ENCODE assay signal across 14 cellular contexts in the genomic region with DNA sequence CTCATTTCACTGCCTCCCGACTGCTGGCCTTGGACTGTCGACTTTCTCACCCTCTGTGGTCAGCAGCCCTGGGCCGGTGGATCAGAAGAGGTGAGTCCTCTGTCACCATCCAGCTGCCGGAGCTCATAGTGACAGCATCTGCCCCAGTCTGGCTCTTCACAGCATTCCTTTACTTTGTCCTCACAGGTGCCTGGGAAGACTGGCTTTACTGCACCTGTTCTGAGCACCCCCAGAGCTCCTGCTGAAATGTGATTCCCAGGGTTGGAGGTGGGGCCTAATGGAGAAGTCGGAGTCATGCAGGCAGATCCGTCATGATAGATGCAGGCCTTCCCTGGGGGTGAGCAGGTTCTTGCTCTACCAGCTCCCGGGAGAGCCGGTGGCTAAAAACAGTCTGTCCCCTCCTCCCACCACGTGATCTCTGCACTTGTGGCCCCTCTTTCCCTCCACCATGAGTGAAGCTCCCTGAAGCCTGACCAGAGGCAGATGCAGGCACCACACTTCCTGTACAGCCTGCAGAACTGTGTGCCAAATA.
DNase-seq lines count a peak whose midpoint lies in the region; ATAC-seq, FAIRE-seq and TF ChIP-seq lines count a peak whose summit lies in the region.
"Had no signal": no experiment of that assay in that cellular context is flagged by ENCODE, and none has a peak within 500 bp of the region (broad histone marks: within the 10 kb centered on the region; RNA-seq: fewer than 3 reads in every experiment).

No MANE protein-coding gene starts in this region.

- ATAC-seq in Right ventricle myocardium superior (ENCODE audit: poor library complexity) = peak; percentile 21
- ATAC-seq in Right ventricle myocardium inferior = no peak

- H3K36me3 ChIP-seq in OCI-LY7 (ENCODE audit: insufficient read depth, low read length) (peaks cover 31% of the 10 kb centered on the region), thyroid gland (no peaks in the 10 kb centered on the region), uterus (no peaks in the 10 kb centered on the region)

- H2AFZ ChIP-seq in OCI-LY7 (ENCODE audit: low read length) = peak overlapping the region; percentile 0; the same call in 1 of the 2 replicates

- TF ChIP-seq POLR2A in thyroid gland (IDR thresholded peaks at IDR 0.05) = peak in 1 of 2 donors; percentile 16
- no peak for TF ChIP-seq POLR2A in uterus (IDR thresholded peaks at IDR 0.05)

- H3K9me3 ChIP-seq in OCI-LY7 (ENCODE audit: low read length) (no peaks in the 10 kb centered on the region), thyroid gland (no peaks in the 10 kb centered on the region), uterus (no peaks in the 10 kb centered on the region)
- H3K9me3 ChIP-seq: gastrocnemius medialis, thoracic aorta had no signal

- H3K27me3 ChIP-seq in thyroid gland (no peaks in the 10 kb centered on the region), uterus (no peaks in the 10 kb centered on the region)
- H3K27me3 ChIP-seq: gastrocnemius medialis had no signal

- CTCF ChIA-PET in OCI-LY7 (lab: Charles Lee; ENCODE audit: unreplicated experiment) = interaction anchor here (0.6 to 1.6 kb wide), 4 partner anchors 10 to 176 kb away, joined by 3 to 4 read pairs (median 4); no protein-coding TSS in a partner anchor

- POLR2A ChIA-PET in OCI-LY7 (lab: Charles Lee) = interaction anchor here (0.7 to 2.7 kb wide), 12 partner anchors 9 to 205 kb away, joined by 3 to 15 read pairs (median 4); no protein-coding TSS in a partner anchor

- WGBS in thyroid gland, 2 donors = 40 to 52% methylated on average over 9 of the region's 9 CpGs

- DNase-seq in Right ventricle myocardium superior = no peak
- DNase-seq in Right ventricle myocardium inferior (ENCODE audit: missing footprints) = no peak
- DNase-seq in OCI-LY7 (ENCODE audit: low spot score) = peak; percentile 91
- DNase-seq in left kidney (ENCODE audit: low read depth, low spot score) = peak; percentile 93
- peak; percentile 80 to 81 for DNase-seq in thyroid gland
- DNase-seq in HTR-8/SVneo (ENCODE audit: insufficient read length, low spot score) = no peak
- DNase-seq in 8988T = no peak
- DNase-seq in uterus = no peak
- DNase-seq: ACHN, gastrocnemius medialis, NCI-H1048, T-helper 9 cell had no signal

- H3K9me2 ChIP-seq in OCI-LY7 (ENCODE audit: insufficient read depth, low read length) = no peaks in the 10 kb centered on the region

- TF ChIP-seq CTCF in OCI-LY7 (conservative IDR thresholded peaks at IDR 0.05; ENCODE audit: low read length) (no peak), thyroid gland (IDR thresholded peaks at IDR 0.05) (no peak), uterus (IDR thresholded peaks at IDR 0.05) (no peak)

- peak overlapping the region; percentile 96 for H3K27ac ChIP-seq in OCI-LY7 (ENCODE audit: low read depth, low read length, poor library complexity, severe bottlenecking)
- H3K27ac ChIP-seq in thyroid gland = peak overlapping the region in 2 of 3 donors; percentile 48 to 49
- H3K27ac ChIP-seq in uterus = no peak overlapping the region
- H3K27ac ChIP-seq: gastrocnemius medialis, thoracic aorta had no signal

- H3K4me3 ChIP-seq in OCI-LY7 (ENCODE audit: low read depth, low read length, poor library complexity, severe bottlenecking) (peak overlapping the region; percentile 58), thyroid gland (replicated peaks in 1 of 3) (no peak overlapping the region), uterus (no peak overlapping the region)
- H3K4me3 ChIP-seq: gastrocnemius medialis, lung, thoracic aorta had no signal

- intact Hi-C loops in Right ventricle myocardium superior (cut with DNase I) = no loop called here
- intact Hi-C loops in Right ventricle myocardium inferior (cut with DNase I) = no loop called here
- intact Hi-C loops in OCI-LY7 (cut with micrococcal nuclease; ENCODE audit: unreplicated experiment) = loop anchor here (1.0 to 2.0 kb wide), 2 partner anchors 17 to 208 kb away; no protein-coding TSS in a partner anchor
- intact Hi-C loops in thyroid gland (cut with DNase I) = no loop called here
- intact Hi-C loops in uterus (cut with DNase I; ENCODE audit: low total_unique reads) = no loop called here

- H3K4me2 ChIP-seq in OCI-LY7 (ENCODE audit: low read length) = peak overlapping the region; percentile 77

- H3K79me2 ChIP-seq in OCI-LY7 (ENCODE audit: insufficient read depth, low read depth, low read length) = no peaks in the 10 kb centered on the region

- BruUV-seq in OCI-LY7 (replicated peaks; lab: Mats Ljungman, UMichigan) = no TSS peak

- peaks cover 94% of the 10 kb centered on the region for H3K4me1 ChIP-seq in OCI-LY7 (ENCODE audit: insufficient read depth, low read length, poor library complexity, severe bottlenecking)
- H3K4me1 ChIP-seq in thyroid gland = peaks cover 7 to 11% of the 10 kb centered on the region in 2 donors
- no peaks in the 10 kb centered on the region for H3K4me1 ChIP-seq in uterus
- H3K4me1 ChIP-seq: gastrocnemius medialis had no signal

- no peak for FAIRE-seq in HTR-8/SVneo (lab: Jason Lieb, UNC)

- H4K20me1 ChIP-seq in OCI-LY7 (ENCODE audit: insufficient read depth, low read length) = no peaks in the 10 kb centered on the region

Comparison
In these comparisons a context has a peak if more than half of its experiments do, and no peak if none do; other contexts are left out.
1. DNase-seq: peak in OCI-LY7 (single experiment), left kidney (single experiment) and thyroid gland (2 of 2); none in Right ventricle myocardium superior (single experiment), Right ventricle myocardium inferior (single experiment), HTR-8/SVneo (single experiment), 8988T (single experiment) and uterus (0 of 2).
2. H3K27ac ChIP-seq: peak in OCI-LY7 (single experiment) and thyroid gland (2 of 3); none in uterus (0 of 2).